9 cellular contexts compared by ENCODE assay signal in genomic region chr3:141050913-141051632, GRCh38. TPM values are rescaled to one million over a fixed set of nuclear protein-coding genes. Genes with fewer than 3 reads are reported as not detected.
DNase-seq lines count a peak whose midpoint lies in the region; ATAC-seq and TF ChIP-seq lines count a peak whose summit lies in the region.
"Had no signal": no experiment of that assay in that cellular context is flagged by ENCODE, and none has a peak within 500 bp of the region (broad histone marks: within the 10 kb centered on the region; RNA-seq: fewer than 3 reads in every experiment).

TSS of gene SPSB4 (plus strand) at chr3:141051347. CDS start at chr3:141066105, 14,758 bp downstream.

- H4K20me1 ChIP-seq in GM23248 (ENCODE audit: insufficient read depth), result no peaks in the 10 kb centered on the region

- no peaks in the 10 kb centered on the region for H3K4me1 ChIP-seq in GM23248 (ENCODE audit: insufficient read depth)

- no peaks in the 10 kb centered on the region for H3K9me2 ChIP-seq in GM23248 (ENCODE audit: insufficient read depth)

- peaks cover 61% of the 10 kb centered on the region for H3K27me3 ChIP-seq in GM23248 (replicated peaks; ENCODE audit: insufficient read depth)

- H3K4me2 ChIP-seq in GM23248 (ENCODE audit: unreplicated experiment), result peak within 1 kb of the TSS; percentile 42

- peak; percentile 2 for TF ChIP-seq CTCF in astrocyte of the spinal cord (IDR thresholded peaks at IDR 0.05; ENCODE audit: low read depth, low read length)

- no peaks in the 10 kb centered on the region for H3K9me3 ChIP-seq in GM23248 (ENCODE audit: low read depth)

- H3K36me3 Mint-ChIP-seq in stimulated activated naive B cell treated with anti-CD40 and anti-IgM and Interleukin-4, amounts not matched to agents 10 μg/mL and 1 μg/mL and 100 μg/mL, for 72 hours, result no peaks in the 10 kb centered on the region

- no peaks in the 10 kb centered on the region for H3F3A ChIP-seq in GM23248 (ENCODE audit: insufficient read depth)

- H3K27me3 Mint-ChIP-seq in stimulated activated naive B cell treated with anti-CD40 and anti-IgM and Interleukin-4, amounts not matched to agents 10 μg/mL and 1 μg/mL and 100 μg/mL, for 72 hours, result peaks cover 70 to 72% of the 10 kb centered on the region in 2 donors

- no peaks in the 10 kb centered on the region for H3K36me3 ChIP-seq in GM23248 (ENCODE audit: low read depth)

- H3K79me2 ChIP-seq in GM23248 (ENCODE audit: insufficient read depth), result no peaks in the 10 kb centered on the region

- H3K4me3 Mint-ChIP-seq in stimulated activated naive B cell treated with anti-CD40 and anti-IgM and Interleukin-4, amounts not matched to agents 10 μg/mL and 1 μg/mL and 100 μg/mL, for 72 hours, result peak within 1 kb of the TSS; percentile 70 to 74

- H3K27ac ChIP-seq in GM23248, result no peak within 1 kb of the TSS
- H3K27ac ChIP-seq: epithelial cell of prostate had no signal

- ATAC-seq in stimulated activated naive B cell treated with anti-CD40 and anti-IgM and Interleukin-4, amounts not matched to agents 10 μg/mL and 1 μg/mL and 100 μg/mL, for 72 hours (replicated peaks), result peak; percentile 57 to 67
- no peak for ATAC-seq in GM19467 (IDR thresholded peaks at IDR 0.05; ENCODE audit: unreplicated experiment)

- H3K4me1 Mint-ChIP-seq in stimulated activated naive B cell treated with anti-CD40 and anti-IgM and Interleukin-4, amounts not matched to agents 10 μg/mL and 1 μg/mL and 100 μg/mL, for 72 hours, result peaks cover 11 to 16% of the 10 kb centered on the region in 2 donors

- no peaks in the 10 kb centered on the region for H3K9me3 Mint-ChIP-seq in stimulated activated naive B cell treated with anti-CD40 and anti-IgM and Interleukin-4, amounts not matched to agents 10 μg/mL and 1 μg/mL and 100 μg/mL, for 72 hours

- 3 to 4% methylated on average over 44 to 54 of the region's 80 CpGs for WGBS in GM23248 (ENCODE audit: low coverage in 1 of 2, low lambda C conversion rate in 2 of 2, missing lambda C conversion rate in 2 of 2), 2 experiments

- in situ Hi-C loops in ACHN (cut with HindIII; ENCODE audit: low pct_ligation_motif_present, low pct_unique_long_range_greater_than_20kb, low sequenced_read_pairs), result no loop called here
- in situ Hi-C loops in GM23248 (cut with MboI), result no loop called here
- in situ Hi-C loops in astrocyte of the spinal cord (cut with HindIII; ENCODE audit: low sequenced_read_pairs), result no loop called here

- H3K4me3 ChIP-seq in GM23248, result peak within 1 kb of the TSS; percentile 54
- H3K4me3 ChIP-seq in astrocyte of the spinal cord (ENCODE audit: low read depth, low read length), result peak within 1 kb of the TSS; percentile 25

- peak within 1 kb of the TSS; percentile 16 for H3K27ac Mint-ChIP-seq in stimulated activated naive B cell treated with anti-CD40 and anti-IgM and Interleukin-4, amounts not matched to agents 10 μg/mL and 1 μg/mL and 100 μg/mL, for 72 hours

- DNase-seq in ACHN (peak; percentile 54), GM23248 (peak; percentile 53), NCI-H526 treated with DMSO at 0.1 percent for 48 hours (lab: John Stamatoyannopoulos, UW) (peak; percentile 54), astrocyte of the spinal cord (ENCODE audit: low read depth, low spot score) (peak; percentile 45), iris pigment epithelial cell (ENCODE audit: low read depth) (peak; percentile 43), HK-2 (ENCODE audit: unreplicated experiment) (no peak)
- peak; percentile 15 for DNase-seq in stimulated activated naive B cell treated with anti-CD40 and anti-IgM and Interleukin-4, amounts not matched to agents 10 μg/mL and 1 μg/mL and 100 μg/mL, for 72 hours

- peak within 1 kb of the TSS; percentile 12; the same call in 1 of the 2 replicates for H2AFZ ChIP-seq in GM23248

- no peak within 1 kb of the TSS for H3K9ac ChIP-seq in GM23248

RNA-seq across cellular contexts. Expression of gene SPSB4, which starts in this region (rescaled TPM):
- not detected in 2 replicates for total RNA-seq in GM23248 (2014; rRNA removed; shearing (Covaris generic))
- polyA plus RNA-seq in GM23248 (2016; fragmentation: Nextera tagmentation; extraction: Ambion mirVana), result not detected in 2 replicates

Comparison
In these comparisons a context has a peak if more than half of its experiments do, and no peak if none do; other contexts are left out.
1. Peak in DNase-seq, H3K4me3 ChIP-seq and H3K4me2 ChIP-seq in GM23248; RNA of the gene not detected or under 1 TPM.